In genomic region chr19:29526730-29527499, GRCh38 we compare ENCODE assay signal across 1 cellular context.
A peak's percentile ranks its signal among the peaks of the same experiment; 100 is the strongest.
TF ChIP-seq lines count a peak whose summit lies in the region.

No MANE protein-coding gene starts in this region.

TF ChIP-seq in HEK293, 187 proteins besides CTCF, POLR2A, EP300 and RAD21 (continued from another document):
- peak; percentile 36; the same call in 1 of the 2 replicates for TF ChIP-seq ZBTB10 (tag by site-specific recombination; IDR thresholded peaks at IDR 0.05)
- peak; percentile 80 for TF ChIP-seq ZXDB (tag by site-specific recombination; IDR thresholded peaks at IDR 0.05)
- no peak for TF ChIP-seq ELK4 (IDR thresholded peaks at IDR 0.05; ENCODE audit: borderline replicate concordance, low read depth, low read length)
- TF ChIP-seq, protein P1, sequence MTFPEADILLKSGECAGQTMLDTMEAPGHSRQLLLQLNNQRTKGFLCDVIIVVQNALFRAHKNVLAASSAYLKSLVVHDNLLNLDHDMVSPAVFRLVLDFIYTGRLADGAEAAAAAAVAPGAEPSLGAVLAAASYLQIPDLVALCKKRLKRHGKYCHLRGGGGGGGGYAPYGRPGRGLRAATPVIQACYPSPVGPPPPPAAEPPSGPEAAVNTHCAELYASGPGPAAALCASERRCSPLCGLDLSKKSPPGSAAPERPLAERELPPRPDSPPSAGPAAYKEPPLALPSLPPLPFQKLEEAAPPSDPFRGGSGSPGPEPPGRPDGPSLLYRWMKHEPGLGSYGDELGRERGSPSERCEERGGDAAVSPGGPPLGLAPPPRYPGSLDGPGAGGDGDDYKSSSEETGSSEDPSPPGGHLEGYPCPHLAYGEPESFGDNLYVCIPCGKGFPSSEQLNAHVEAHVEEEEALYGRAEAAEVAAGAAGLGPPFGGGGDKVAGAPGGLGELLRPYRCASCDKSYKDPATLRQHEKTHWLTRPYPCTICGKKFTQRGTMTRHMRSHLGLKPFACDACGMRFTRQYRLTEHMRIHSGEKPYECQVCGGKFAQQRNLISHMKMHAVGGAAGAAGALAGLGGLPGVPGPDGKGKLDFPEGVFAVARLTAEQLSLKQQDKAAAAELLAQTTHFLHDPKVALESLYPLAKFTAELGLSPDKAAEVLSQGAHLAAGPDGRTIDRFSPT (tag by site-specific recombination; IDR thresholded peaks at IDR 0.05) = 0 out of 2 replicates have a peak, but pooled peaks have one; percentile 35
- TF ChIP-seq HOXD13 (CRISPR knock-in tag; IDR thresholded peaks at IDR 0.05; ENCODE audit: borderline replicate concordance) = no peak
- TF ChIP-seq ZFP41 (tag by site-specific recombination; IDR thresholded peaks at IDR 0.05; ENCODE audit: borderline replicate concordance) = no peak
- TF ChIP-seq ZNF596 (tag by site-specific recombination; IDR thresholded peaks at IDR 0.05) = peak; percentile 26; the same call in 1 of the 2 replicates
- no peak for TF ChIP-seq ZSCAN5A (tag by site-specific recombination; IDR thresholded peaks at IDR 0.05)
- peak; percentile 61 for TF ChIP-seq KLF7 (tag by site-specific recombination; IDR thresholded peaks at IDR 0.05; ENCODE audit: borderline replicate concordance)
- peak; percentile 98 for TF ChIP-seq ZBTB8A (tag by site-specific recombination; IDR thresholded peaks at IDR 0.05)
- TF ChIP-seq ZNF354C (tag by site-specific recombination; IDR thresholded peaks at IDR 0.05; ENCODE audit: borderline replicate concordance, low read depth) = no peak
- TF ChIP-seq ZNF24 (tag by site-specific recombination; IDR thresholded peaks at IDR 0.05) = no peak
- TF ChIP-seq ZNF571 (tag by site-specific recombination; IDR thresholded peaks at IDR 0.05) = no peak
- no peak; the same call in none of the 2 replicates for TF ChIP-seq ZFP69B (tag by site-specific recombination; IDR thresholded peaks at IDR 0.05)
- no peak for TF ChIP-seq ZNF514 (tag by site-specific recombination; IDR thresholded peaks at IDR 0.05)
- TF ChIP-seq ZNF76 (tag by site-specific recombination; IDR thresholded peaks at IDR 0.05; ENCODE audit: borderline replicate concordance, low read depth) = peak; percentile 13; the same call in 1 of the 2 replicates
- TF ChIP-seq SCRT2 (tag by site-specific recombination; IDR thresholded peaks at IDR 0.05) = peak; percentile 25; the same call in 1 of the 2 replicates
- TF ChIP-seq, protein P2, sequence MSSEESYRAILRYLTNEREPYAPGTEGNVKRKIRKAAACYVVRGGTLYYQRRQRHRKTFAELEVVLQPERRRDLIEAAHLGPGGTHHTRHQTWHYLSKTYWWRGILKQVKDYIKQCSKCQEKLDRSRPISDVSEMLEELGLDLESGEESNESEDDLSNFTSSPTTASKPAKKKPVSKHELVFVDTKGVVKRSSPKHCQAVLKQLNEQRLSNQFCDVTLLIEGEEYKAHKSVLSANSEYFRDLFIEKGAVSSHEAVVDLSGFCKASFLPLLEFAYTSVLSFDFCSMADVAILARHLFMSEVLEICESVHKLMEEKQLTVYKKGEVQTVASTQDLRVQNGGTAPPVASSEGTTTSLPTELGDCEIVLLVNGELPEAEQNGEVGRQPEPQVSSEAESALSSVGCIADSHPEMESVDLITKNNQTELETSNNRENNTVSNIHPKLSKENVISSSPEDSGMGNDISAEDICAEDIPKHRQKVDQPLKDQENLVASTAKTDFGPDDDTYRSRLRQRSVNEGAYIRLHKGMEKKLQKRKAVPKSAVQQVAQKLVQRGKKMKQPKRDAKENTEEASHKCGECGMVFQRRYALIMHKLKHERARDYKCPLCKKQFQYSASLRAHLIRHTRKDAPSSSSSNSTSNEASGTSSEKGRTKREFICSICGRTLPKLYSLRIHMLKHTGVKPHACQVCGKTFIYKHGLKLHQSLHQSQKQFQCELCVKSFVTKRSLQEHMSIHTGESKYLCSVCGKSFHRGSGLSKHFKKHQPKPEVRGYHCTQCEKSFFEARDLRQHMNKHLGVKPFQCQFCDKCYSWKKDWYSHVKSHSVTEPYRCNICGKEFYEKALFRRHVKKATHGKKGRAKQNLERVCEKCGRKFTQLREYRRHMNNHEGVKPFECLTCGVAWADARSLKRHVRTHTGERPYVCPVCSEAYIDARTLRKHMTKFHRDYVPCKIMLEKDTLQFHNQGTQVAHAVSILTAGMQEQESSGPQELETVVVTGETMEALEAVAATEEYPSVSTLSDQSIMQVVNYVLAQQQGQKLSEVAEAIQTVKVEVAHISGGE (tag by site-specific recombination; conservative IDR thresholded peaks at IDR 0.05; ENCODE audit: low read depth) = 0 out of 2 replicates have a peak, but pooled peaks have one; percentile 5
- no peak for TF ChIP-seq ZNF701 (tag by site-specific recombination; IDR thresholded peaks at IDR 0.05)
- TF ChIP-seq ZNF624 (tag by site-specific recombination; IDR thresholded peaks at IDR 0.05) = no peak
- no peak for TF ChIP-seq HOXC10 (CRISPR knock-in tag; IDR thresholded peaks at IDR 0.05)
- peak; percentile 19; the same call in 1 of the 2 replicates for TF ChIP-seq IKZF3 (tag by site-specific recombination; IDR thresholded peaks at IDR 0.05)
- TF ChIP-seq ZNF311 (tag by site-specific recombination; IDR thresholded peaks at IDR 0.05; ENCODE audit: borderline replicate concordance) = no peak
- TF ChIP-seq ZEB2 (tag by site-specific recombination; IDR thresholded peaks at IDR 0.05) = peak; percentile 69
- TF ChIP-seq ZNF324 (tag by site-specific recombination; IDR thresholded peaks at IDR 0.05) = no peak
- no peak for TF ChIP-seq ZNF18 (tag by site-specific recombination; IDR thresholded peaks at IDR 0.05)
- TF ChIP-seq ZNF157 (tag by site-specific recombination; IDR thresholded peaks at IDR 0.05) = no peak
- TF ChIP-seq ZNF426 (tag by site-specific recombination; IDR thresholded peaks at IDR 0.05) = no peak
- TF ChIP-seq, protein P3, sequence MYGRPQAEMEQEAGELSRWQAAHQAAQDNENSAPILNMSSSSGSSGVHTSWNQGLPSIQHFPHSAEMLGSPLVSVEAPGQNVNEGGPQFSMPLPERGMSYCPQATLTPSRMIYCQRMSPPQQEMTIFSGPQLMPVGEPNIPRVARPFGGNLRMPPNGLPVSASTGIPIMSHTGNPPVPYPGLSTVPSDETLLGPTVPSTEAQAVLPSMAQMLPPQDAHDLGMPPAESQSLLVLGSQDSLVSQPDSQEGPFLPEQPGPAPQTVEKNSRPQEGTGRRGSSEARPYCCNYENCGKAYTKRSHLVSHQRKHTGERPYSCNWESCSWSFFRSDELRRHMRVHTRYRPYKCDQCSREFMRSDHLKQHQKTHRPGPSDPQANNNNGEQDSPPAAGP (tag by site-specific recombination; IDR thresholded peaks at IDR 0.05) = peak; percentile 57
- 0 out of 2 replicates have a peak, but pooled peaks have one; percentile 52 for TF ChIP-seq ZSCAN30 (tag by site-specific recombination; IDR thresholded peaks at IDR 0.05)
- TF ChIP-seq ZNF132 (tag by site-specific recombination; IDR thresholded peaks at IDR 0.05; ENCODE audit: borderline replicate concordance) = no peak
- no peak for TF ChIP-seq ZNF510 (tag by site-specific recombination; IDR thresholded peaks at IDR 0.05; ENCODE audit: insufficient replicate concordance)
- TF ChIP-seq SP2 (tag by site-specific recombination; IDR thresholded peaks at IDR 0.05) = peak; percentile 78
- TF ChIP-seq ZNF530 (tag by site-specific recombination; IDR thresholded peaks at IDR 0.05; ENCODE audit: low read depth) = no peak
- TF ChIP-seq YY2 (tag by site-specific recombination; IDR thresholded peaks at IDR 0.05) = no peak; the same call in 1 of the 2 replicates
- peak; percentile 81 for TF ChIP-seq ZFHX2 (tag by site-specific recombination; conservative IDR thresholded peaks at IDR 0.05)
- TF ChIP-seq ZNF335 (tag by site-specific recombination; conservative IDR thresholded peaks at IDR 0.05) = peak; percentile 99
- TF ChIP-seq GLIS2 (tag by site-specific recombination; IDR thresholded peaks at IDR 0.05) = peak; percentile 77
- 0 out of 2 replicates have a peak, but pooled peaks have one; percentile 7 for TF ChIP-seq ZNF266 (tag by site-specific recombination; IDR thresholded peaks at IDR 0.05; ENCODE audit: low read depth)
- TF ChIP-seq ZNF843 (tag by site-specific recombination; IDR thresholded peaks at IDR 0.05) = peak; percentile 35; the same call in 1 of the 2 replicates
- TF ChIP-seq, protein P4, sequence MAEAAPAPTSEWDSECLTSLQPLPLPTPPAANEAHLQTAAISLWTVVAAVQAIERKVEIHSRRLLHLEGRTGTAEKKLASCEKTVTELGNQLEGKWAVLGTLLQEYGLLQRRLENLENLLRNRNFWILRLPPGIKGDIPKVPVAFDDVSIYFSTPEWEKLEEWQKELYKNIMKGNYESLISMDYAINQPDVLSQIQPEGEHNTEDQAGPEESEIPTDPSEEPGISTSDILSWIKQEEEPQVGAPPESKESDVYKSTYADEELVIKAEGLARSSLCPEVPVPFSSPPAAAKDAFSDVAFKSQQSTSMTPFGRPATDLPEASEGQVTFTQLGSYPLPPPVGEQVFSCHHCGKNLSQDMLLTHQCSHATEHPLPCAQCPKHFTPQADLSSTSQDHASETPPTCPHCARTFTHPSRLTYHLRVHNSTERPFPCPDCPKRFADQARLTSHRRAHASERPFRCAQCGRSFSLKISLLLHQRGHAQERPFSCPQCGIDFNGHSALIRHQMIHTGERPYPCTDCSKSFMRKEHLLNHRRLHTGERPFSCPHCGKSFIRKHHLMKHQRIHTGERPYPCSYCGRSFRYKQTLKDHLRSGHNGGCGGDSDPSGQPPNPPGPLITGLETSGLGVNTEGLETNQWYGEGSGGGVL (tag by site-specific recombination; IDR thresholded peaks at IDR 0.05) = peak; percentile 37
